In genomic region chr7:156050636-156051569, GRCh38 we compare ENCODE assay signal across 16 cellular contexts.
DNase-seq lines count a peak whose midpoint lies in the region; ATAC-seq, FAIRE-seq and TF ChIP-seq lines count a peak whose summit lies in the region.
"Had no signal": no experiment of that assay in that cellular context is flagged by ENCODE, and none has a peak within 500 bp of the region (broad histone marks: within the 10 kb centered on the region; RNA-seq: fewer than 3 reads in every experiment).

No MANE protein-coding gene starts in this region.

- H3K27ac ChIP-seq in K562 (ENCODE audit: extremely low read depth, low read depth, low read length) (no peak overlapping the region), thyroid gland (no peak overlapping the region)
- H3K27ac ChIP-seq: 22Rv1, GM23248 had no signal

- no peak for TF ChIP-seq RAD21 in K562 (CRISPR knock-in tag; conservative IDR thresholded peaks at IDR 0.05 in 1 of 2, IDR thresholded peaks at IDR 0.05 in 1 of 2)

- in situ Hi-C loops in K562 (cut with MboI), result no loop called here

- BruUV-seq in K562 (replicated peaks; lab: Mats Ljungman, UMichigan), result no TSS peak

- CTCF ChIA-PET in K562 (lab: Yijun Ruan, JAX; ENCODE audit: low intra/inter-chr PET ratio), result no interaction called here

- H3K9me3 ChIP-seq in K562 (replicated peaks; ENCODE audit: control insufficient read depth, insufficient read depth, low read depth, low read length) (no peaks in the 10 kb centered on the region), thyroid gland (no peaks in the 10 kb centered on the region)

- 1% methylated on average over 19 of the region's 19 CpGs for WGBS in K562 (ENCODE audit: insufficient coverage, low coverage, missing lambda C conversion rate)
- WGBS in thyroid gland, 2 donors, result 79 to 81% methylated on average over 13 to 19 of the region's 19 CpGs

- H3K27me3 ChIP-seq in K562 (ENCODE audit: control insufficient read depth in 2 of 2, insufficient read depth in 2 of 2, low read length in 2 of 2), result peaks cover 18 to 42% of the 10 kb centered on the region in 2 experiments
- no peaks in the 10 kb centered on the region for H3K27me3 ChIP-seq in thyroid gland

- H3K9me1 ChIP-seq in K562 (ENCODE audit: control insufficient read depth, insufficient read depth, low read length), result no peaks in the 10 kb centered on the region

- peak; percentile 18 for DNase-seq in DMS 273 (lab: John Stamatoyannopoulos, UW; ENCODE audit: unreplicated experiment)
- no peak for DNase-seq in DMS 273 treated with DMSO at 0.1 percent for 48 hours (lab: John Stamatoyannopoulos, UW)
- no peak for DNase-seq in K562 (ENCODE audit: extremely low read depth in 1 of 4, low spot score in 3 of 4)
- DNase-seq in mesenteric fat pad (ENCODE audit: low spot score), result peak; percentile 49
- peak; percentile 17 to 20 for DNase-seq in thyroid gland
- no peak for DNase-seq in middle frontal gyrus (ENCODE audit: extremely low spot score, low spot score)
- DNase-seq in left ventricle myocardium superior, result no peak
- DNase-seq in SKM-1 treated with dmso at 0.1 percent for 144 hours (lab: John Stamatoyannopoulos, UW; ENCODE audit: unreplicated experiment), result no peak
- DNase-seq: CD8-positive, alpha-beta T cell; COR-L47; DMS53; GM23248; H7 had no signal

- no peak for ATAC-seq in K562
- ATAC-seq in left ventricle myocardium superior, result no peak
- ATAC-seq: CD8-positive, alpha-beta T cell had no signal

- no peak for TF ChIP-seq CTCF in K562 (IDR thresholded peaks at IDR 0.05 in 2 of 3, conservative IDR thresholded peaks at IDR 0.05 in 1 of 3; ENCODE audit: insufficient read depth in 2 of 3, low read depth in 1 of 3, low read length in 3 of 3)
- no peak for TF ChIP-seq CTCF in thyroid gland (IDR thresholded peaks at IDR 0.05)

- H3K4me1 ChIP-seq in K562 (replicated peaks in 1 of 2; ENCODE audit: control insufficient read depth in 2 of 2, insufficient read depth in 2 of 2, low read length in 2 of 2) (no peaks in the 10 kb centered on the region), thyroid gland (no peaks in the 10 kb centered on the region)

- no peak overlapping the region for H2AFZ ChIP-seq in K562 (ENCODE audit: low read depth, low read length)
- H2AFZ ChIP-seq: GM23248 had no signal

- POLR2A ChIA-PET in K562 (lab: Yijun Ruan, JAX), result interaction anchor here (0.6 kb wide), 1 partner anchor 78 kb away, joined by 3 read pairs; no protein-coding TSS in a partner anchor

- H4K20me1 ChIP-seq in K562 (replicated peaks; ENCODE audit: control insufficient read depth, insufficient read depth, low read length), result no peaks in the 10 kb centered on the region

- intact Hi-C loops in K562 (cut with micrococcal nuclease) (no loop called here), thyroid gland (cut with DNase I) (no loop called here), left ventricle myocardium superior (cut with micrococcal nuclease) (no loop called here)

- TF ChIP-seq POLR2A in K562 (conservative IDR thresholded peaks at IDR 0.05), result no peak
- TF ChIP-seq POLR2A in thyroid gland (IDR thresholded peaks at IDR 0.05), result no peak

- no peaks in the 10 kb centered on the region for H3K79me2 ChIP-seq in K562 (ENCODE audit: control insufficient read depth, insufficient read depth, low read length)

- no peaks in the 10 kb centered on the region for H3K36me3 ChIP-seq in K562 (ENCODE audit: control insufficient read depth, insufficient read depth, low read length)
- no peaks in the 10 kb centered on the region for H3K36me3 ChIP-seq in thyroid gland

- no peak overlapping the region for H3K4me2 ChIP-seq in K562 (ENCODE audit: insufficient read depth, low read length)

- TF ChIP-seq EP300 in K562 (IDR thresholded peaks at IDR 0.05; ENCODE audit: low read length), result no peak

- no peak for FAIRE-seq in K562 (lab: Jason Lieb, UNC)
- FAIRE-seq: D721Med, GM18507 had no signal

- no peak overlapping the region for H3K9ac ChIP-seq in K562 (ENCODE audit: insufficient read depth in 1 of 2, low read depth in 2 of 2, low read length in 2 of 2)
- H3K9ac ChIP-seq: GM23248 had no signal

- H3K4me3 ChIP-seq in K562, result no peak overlapping the region
- H3K4me3 ChIP-seq in thyroid gland (replicated peaks in 1 of 3), result no peak overlapping the region
- H3K4me3 ChIP-seq: GM23248 had no signal

TF ChIP-seq in K562, 482 proteins besides CTCF, POLR2A, EP300 and RAD21:
- TF ChIP-seq SMAD3 (CRISPR knock-in tag; conservative IDR thresholded peaks at IDR 0.05) (no peak), ZNF24 (IDR thresholded peaks at IDR 0.05) (peak; percentile 82)

Comparison
In these comparisons a context has a peak if more than half of its experiments do, and no peak if none do; other contexts are left out.
1. DNase-seq: peak in DMS 273 (single experiment), mesenteric fat pad (single experiment) and thyroid gland (2 of 2); none in DMS 273 treated with DMSO at 0.1 percent for 48 hours (single experiment), K562 (0 of 4), middle frontal gyrus (single experiment), left ventricle myocardium superior (single experiment) and SKM-1 treated with dmso at 0.1 percent for 144 hours (single experiment).